8 cellular contexts compared by ENCODE assay signal in genomic region chr20:56554869-56555268, GRCh38. TPM values are rescaled to one million over a fixed set of nuclear protein-coding genes. Genes with fewer than 3 reads are reported as not detected.
DNase-seq lines count a peak whose midpoint lies in the region; ATAC-seq and TF ChIP-seq lines count a peak whose summit lies in the region.

No MANE protein-coding gene starts in this region.

- H3K27ac Mint-ChIP-seq in activated T-helper 1 cell treated with anti-CD3 and anti-CD28 coated beads, Interleukin-12 subunit alpha, Interleukin-12 subunit beta, Interleukin-2, Interleukin-4 antibody, amounts not matched to agents 30 ng/mL and 10 ng/mL and 1 ng/mL, durations not matched to agents 14 hours and 24 hours and 36 hours, result peak overlapping the region; percentile 24
- H3K27ac Mint-ChIP-seq in stimulated activated naive CD8-positive, alpha-beta T cell treated with anti-CD3 and anti-CD28 coated beads, Interleukin-15, amount 100 ng/mL, for 72 hours, result no peak overlapping the region

- peaks cover 5% of the 10 kb centered on the region for H3K27me3 Mint-ChIP-seq in activated T-helper 1 cell treated with anti-CD3 and anti-CD28 coated beads, Interleukin-12 subunit alpha, Interleukin-12 subunit beta, Interleukin-2, Interleukin-4 antibody, amounts not matched to agents 30 ng/mL and 10 ng/mL and 1 ng/mL, durations not matched to agents 14 hours and 24 hours and 36 hours (ENCODE audit: insufficient read depth)
- no peaks in the 10 kb centered on the region for H3K27me3 Mint-ChIP-seq in stimulated activated naive CD8-positive, alpha-beta T cell treated with anti-CD3 and anti-CD28 coated beads, Interleukin-15, amount 100 ng/mL, for 72 hours

- H3K9me3 Mint-ChIP-seq in activated T-helper 1 cell treated with anti-CD3 and anti-CD28 coated beads, Interleukin-12 subunit alpha, Interleukin-12 subunit beta, Interleukin-2, Interleukin-4 antibody, amounts not matched to agents 30 ng/mL and 10 ng/mL and 1 ng/mL, durations not matched to agents 14 hours and 24 hours and 36 hours, result no peaks in the 10 kb centered on the region
- H3K9me3 Mint-ChIP-seq in stimulated activated naive CD8-positive, alpha-beta T cell treated with anti-CD3 and anti-CD28 coated beads, Interleukin-15, amount 100 ng/mL, for 72 hours, result no peaks in the 10 kb centered on the region

- ATAC-seq in GM19351 (IDR thresholded peaks at IDR 0.05; ENCODE audit: unreplicated experiment), result peak; percentile 88
- ATAC-seq in HG03135 (IDR thresholded peaks at IDR 0.05; ENCODE audit: unreplicated experiment), result peak; percentile 87
- ATAC-seq in stimulated activated naive CD8-positive, alpha-beta T cell treated with anti-CD3 and anti-CD28 coated beads, Interleukin-15, amount 100 ng/mL, for 72 hours, result peak; percentile 73

- H3K4me1 Mint-ChIP-seq in activated T-helper 1 cell treated with anti-CD3 and anti-CD28 coated beads, Interleukin-12 subunit alpha, Interleukin-12 subunit beta, Interleukin-2, Interleukin-4 antibody, amounts not matched to agents 30 ng/mL and 10 ng/mL and 1 ng/mL, durations not matched to agents 14 hours and 24 hours and 36 hours (ENCODE audit: low read depth), result peaks cover 9% of the 10 kb centered on the region
- H3K4me1 Mint-ChIP-seq in stimulated activated naive CD8-positive, alpha-beta T cell treated with anti-CD3 and anti-CD28 coated beads, Interleukin-15, amount 100 ng/mL, for 72 hours, result peaks cover 8% of the 10 kb centered on the region

- H3K27ac ChIP-seq in left ventricle myocardium inferior (replicated peaks), result peak overlapping the region; percentile 72

- no peak overlapping the region for H3K4me3 ChIP-seq in left ventricle myocardium inferior

- H3K36me3 Mint-ChIP-seq in activated T-helper 1 cell treated with anti-CD3 and anti-CD28 coated beads, Interleukin-12 subunit alpha, Interleukin-12 subunit beta, Interleukin-2, Interleukin-4 antibody, amounts not matched to agents 30 ng/mL and 10 ng/mL and 1 ng/mL, durations not matched to agents 14 hours and 24 hours and 36 hours (ENCODE audit: low read depth), result no peaks in the 10 kb centered on the region

- DNase-seq in DMS53 treated with DMSO at 0.1 percent for 48 hours (lab: John Stamatoyannopoulos, UW; ENCODE audit: unreplicated experiment) (peak; percentile 97), NCI-H2196 treated with DMSO at 0.1 percent for 48 hours (lab: John Stamatoyannopoulos, UW; ENCODE audit: unreplicated experiment) (peak; percentile 66), left ventricle myocardium inferior (no peak), DMS114 treated with DMSO at 0.1 percent for 48 hours (lab: John Stamatoyannopoulos, UW; ENCODE audit: unreplicated experiment) (no peak)
- DNase-seq in activated T-helper 1 cell treated with anti-CD3 and anti-CD28 coated beads, Interleukin-12 subunit alpha, Interleukin-12 subunit beta, Interleukin-2, Interleukin-4 antibody, amounts not matched to agents 30 ng/mL and 10 ng/mL and 1 ng/mL, durations not matched to agents 14 hours and 24 hours and 36 hours (ENCODE audit: low spot score), result no peak
- peak in 1 of 2 donors; percentile 9 for DNase-seq in stimulated activated naive CD8-positive, alpha-beta T cell treated with anti-CD3 and anti-CD28 coated beads, Interleukin-15, amount 100 ng/mL, for 72 hours

- TF ChIP-seq CTCF in left ventricle myocardium inferior (IDR thresholded peaks at IDR 0.05; ENCODE audit: borderline replicate concordance), result peak; percentile 44

- H3K4me3 Mint-ChIP-seq in activated T-helper 1 cell treated with anti-CD3 and anti-CD28 coated beads, Interleukin-12 subunit alpha, Interleukin-12 subunit beta, Interleukin-2, Interleukin-4 antibody, amounts not matched to agents 30 ng/mL and 10 ng/mL and 1 ng/mL, durations not matched to agents 14 hours and 24 hours and 36 hours, result no peak overlapping the region
- H3K4me3 Mint-ChIP-seq in stimulated activated naive CD8-positive, alpha-beta T cell treated with anti-CD3 and anti-CD28 coated beads, Interleukin-15, amount 100 ng/mL, for 72 hours, result no peak overlapping the region

- H3K27me3 ChIP-seq in left ventricle myocardium inferior (ENCODE audit: low read depth), result no peaks in the 10 kb centered on the region

- no peaks in the 10 kb centered on the region for H3K36me3 ChIP-seq in left ventricle myocardium inferior

- peaks cover 30% of the 10 kb centered on the region for H3K4me1 ChIP-seq in left ventricle myocardium inferior

- H3K9me3 ChIP-seq in left ventricle myocardium inferior (replicated peaks), result no peaks in the 10 kb centered on the region

- intact Hi-C loops in activated T-helper 1 cell treated with anti-CD3 and anti-CD28 coated beads, Interleukin-12 subunit alpha, Interleukin-12 subunit beta, Interleukin-2, Interleukin-4 antibody, amounts not matched to agents 30 ng/mL and 10 ng/mL and 1 ng/mL, durations not matched to agents 14 hours and 24 hours and 36 hours (cut with micrococcal nuclease), result no loop called here
- intact Hi-C loops in left ventricle myocardium inferior (cut with micrococcal nuclease), result no loop called here

RNA-seq across cellular contexts. Expression of gene FAM209B, which starts 21.8 kb away (rescaled TPM):
- 1.2 and 1.4 TPM in 2 replicates for total RNA-seq in activated T-helper 1 cell treated with anti-CD3 and anti-CD28 coated beads, Interleukin-12 subunit alpha, Interleukin-12 subunit beta, Interleukin-2, Interleukin-4 antibody, amounts not matched to agents 30 ng/mL and 10 ng/mL and 1 ng/mL, durations not matched to agents 14 hours and 24 hours and 36 hours
- total RNA-seq in left ventricle myocardium inferior, result 0.47 TPM

RNA-seq across cellular contexts. Expression of gene FAM209A, which starts 30.3 kb away (rescaled TPM):
- 1.3 and 1.5 TPM in 2 replicates for total RNA-seq in activated T-helper 1 cell treated with anti-CD3 and anti-CD28 coated beads, Interleukin-12 subunit alpha, Interleukin-12 subunit beta, Interleukin-2, Interleukin-4 antibody, amounts not matched to agents 30 ng/mL and 10 ng/mL and 1 ng/mL, durations not matched to agents 14 hours and 24 hours and 36 hours
- total RNA-seq in left ventricle myocardium inferior, result not detected

Comparison
In these comparisons a context has a peak if more than half of its experiments do, and no peak if none do; other contexts are left out.
1. DNase-seq: peak in DMS53 treated with DMSO at 0.1 percent for 48 hours (single experiment) and NCI-H2196 treated with DMSO at 0.1 percent for 48 hours (single experiment); none in activated T-helper 1 cell treated with anti-CD3 and anti-CD28 coated beads, Interleukin-12 subunit alpha, Interleukin-12 subunit beta, Interleukin-2, Interleukin-4 antibody, amounts not matched to agents 30 ng/mL and 10 ng/mL and 1 ng/mL, durations not matched to agents 14 hours and 24 hours and 36 hours (single experiment), left ventricle myocardium inferior (single experiment) and DMS114 treated with DMSO at 0.1 percent for 48 hours (single experiment).
2. Peak in every context shown above with its lines, with median percentiles within 50 percentile points of each other: ATAC-seq.